In genomic region chr5:64074533-64074932, GRCh38 we compare ENCODE assay signal across 8 cellular contexts.
DNase-seq lines count a peak whose midpoint lies in the region; ATAC-seq and TF ChIP-seq lines count a peak whose summit lies in the region.

No MANE protein-coding gene starts in this region.

- peaks cover 5% of the 10 kb centered on the region for H3K9me3 Mint-ChIP-seq in HFFc6
- no peaks in the 10 kb centered on the region for H3K9me3 Mint-ChIP-seq in activated CD4-positive, alpha-beta memory T cell treated with anti-CD3 and anti-CD28 coated beads, Interleukin-2, amount 10 ng/mL, durations not matched to agents 7 days and 5 days
- H3K9me3 Mint-ChIP-seq in stimulated activated memory B cell treated with anti-CD40 and anti-IgM and Interleukin-4, amounts not matched to agents 10 μg/mL and 1 μg/mL and 100 μg/mL, for 72 hours, result no peaks in the 10 kb centered on the region

- no peak overlapping the region for H3K4me3 Mint-ChIP-seq in HFFc6
- no peak overlapping the region for H3K4me3 Mint-ChIP-seq in activated CD4-positive, alpha-beta memory T cell treated with anti-CD3 and anti-CD28 coated beads, Interleukin-2, amount 10 ng/mL, durations not matched to agents 7 days and 5 days
- no peak overlapping the region for H3K4me3 Mint-ChIP-seq in stimulated activated memory B cell treated with anti-CD40 and anti-IgM and Interleukin-4, amounts not matched to agents 10 μg/mL and 1 μg/mL and 100 μg/mL, for 72 hours

- no peaks in the 10 kb centered on the region for H3K36me3 Mint-ChIP-seq in HFFc6 (ENCODE audit: low read depth)
- no peaks in the 10 kb centered on the region for H3K36me3 Mint-ChIP-seq in activated CD4-positive, alpha-beta memory T cell treated with anti-CD3 and anti-CD28 coated beads, Interleukin-2, amount 10 ng/mL, durations not matched to agents 7 days and 5 days (ENCODE audit: low read depth)
- no peaks in the 10 kb centered on the region for H3K36me3 Mint-ChIP-seq in stimulated activated memory B cell treated with anti-CD40 and anti-IgM and Interleukin-4, amounts not matched to agents 10 μg/mL and 1 μg/mL and 100 μg/mL, for 72 hours

- CTCF ChIA-PET in activated CD4-positive, alpha-beta memory T cell treated with anti-CD3 and anti-CD28 coated beads, Interleukin-2, amount 10 ng/mL, durations not matched to agents 7 days and 5 days (lab: Charles Lee), result no interaction called here

- H3K27ac Mint-ChIP-seq in HFFc6, result no peak overlapping the region
- no peak overlapping the region for H3K27ac Mint-ChIP-seq in activated CD4-positive, alpha-beta memory T cell treated with anti-CD3 and anti-CD28 coated beads, Interleukin-2, amount 10 ng/mL, durations not matched to agents 7 days and 5 days
- no peak overlapping the region for H3K27ac Mint-ChIP-seq in stimulated activated memory B cell treated with anti-CD40 and anti-IgM and Interleukin-4, amounts not matched to agents 10 μg/mL and 1 μg/mL and 100 μg/mL, for 72 hours

- TF ChIP-seq CTCF in 22Rv1 (IDR thresholded peaks at IDR 0.05) (peak; percentile 72), GM10266 (IDR thresholded peaks at IDR 0.05; ENCODE audit: control insufficient read depth, insufficient read depth, low read depth, missing control alignments) (peak; percentile 55), HFFc6 (IDR thresholded peaks at IDR 0.05) (peak; percentile 61)

- H3K27me3 Mint-ChIP-seq in HFFc6 (ENCODE audit: insufficient read depth), result no peaks in the 10 kb centered on the region
- no peaks in the 10 kb centered on the region for H3K27me3 Mint-ChIP-seq in activated CD4-positive, alpha-beta memory T cell treated with anti-CD3 and anti-CD28 coated beads, Interleukin-2, amount 10 ng/mL, durations not matched to agents 7 days and 5 days
- no peaks in the 10 kb centered on the region for H3K27me3 Mint-ChIP-seq in stimulated activated memory B cell treated with anti-CD40 and anti-IgM and Interleukin-4, amounts not matched to agents 10 μg/mL and 1 μg/mL and 100 μg/mL, for 72 hours

- peak; percentile 32 for DNase-seq in GM10266 (ENCODE audit: extremely low spot score)
- DNase-seq in HFFc6, result peak; percentile 21
- DNase-seq in NCI-H1105 treated with DMSO at 0.1 percent for 48 hours (lab: John Stamatoyannopoulos, UW), result peak; percentile 19
- peak; percentile 19 for DNase-seq in cerebellar cortex (ENCODE audit: low spot score)
- peak; percentile 58 for DNase-seq in myocyte (ENCODE audit: low read depth)
- DNase-seq in activated CD4-positive, alpha-beta memory T cell treated with anti-CD3 and anti-CD28 coated beads, Interleukin-2, amount 10 ng/mL, durations not matched to agents 7 days and 5 days, result no peak

- no peaks in the 10 kb centered on the region for H3K4me1 Mint-ChIP-seq in HFFc6 (ENCODE audit: low read depth)
- no peaks in the 10 kb centered on the region for H3K4me1 Mint-ChIP-seq in activated CD4-positive, alpha-beta memory T cell treated with anti-CD3 and anti-CD28 coated beads, Interleukin-2, amount 10 ng/mL, durations not matched to agents 7 days and 5 days
- H3K4me1 Mint-ChIP-seq in stimulated activated memory B cell treated with anti-CD40 and anti-IgM and Interleukin-4, amounts not matched to agents 10 μg/mL and 1 μg/mL and 100 μg/mL, for 72 hours, result no peaks in the 10 kb centered on the region

- no peak for ATAC-seq in stimulated activated memory B cell treated with anti-CD40 and anti-IgM and Interleukin-4, amounts not matched to agents 10 μg/mL and 1 μg/mL and 100 μg/mL, for 72 hours

- no peak overlapping the region for H3K27ac ChIP-seq in 22Rv1

- POLR2A ChIA-PET in activated CD4-positive, alpha-beta memory T cell treated with anti-CD3 and anti-CD28 coated beads, Interleukin-2, amount 10 ng/mL, durations not matched to agents 7 days and 5 days (lab: Charles Lee), result no interaction called here
